In the genomic region with DNA sequence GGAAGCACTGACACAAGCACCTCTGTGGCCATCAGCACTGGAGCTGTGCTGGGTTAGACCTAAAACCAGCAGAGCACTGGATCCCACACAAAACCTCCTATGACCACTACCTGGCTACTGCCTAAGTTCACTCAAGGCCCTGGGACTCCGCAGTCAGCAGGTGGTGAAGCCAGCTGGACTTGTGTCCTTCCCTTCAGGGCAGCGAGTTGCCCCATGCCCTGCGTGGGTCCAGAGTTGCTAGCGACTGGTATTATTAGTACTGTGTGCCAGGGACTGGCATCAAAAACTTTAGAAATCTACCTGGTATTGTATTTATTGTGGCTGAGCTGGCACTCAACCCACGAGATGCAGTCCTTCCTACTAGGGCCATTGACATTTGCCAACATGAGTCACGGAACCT, we compare ENCODE assay signal across 32 cellular contexts. TPM values are rescaled to one million over a fixed set of nuclear protein-coding genes. Genes with fewer than 3 reads are reported as not detected.
"Had no signal": no experiment of that assay in that cellular context is flagged by ENCODE, and none has a peak within 500 bp of the region (broad histone marks: within the 10 kb centered on the region; RNA-seq: fewer than 3 reads in every experiment).

No MANE protein-coding gene starts in this region.

- H3K4me3 Mint-ChIP-seq: naive thymus-derived CD4-positive, alpha-beta T cell; natural killer cell; nephron; neural progenitor cell; stimulated activated memory B cell treated with anti-CD40 and anti-IgM and Interleukin-4, amounts not matched to agents 10 μg/mL and 1 μg/mL and 100 μg/mL, for 72 hours; stimulated activated naive CD8-positive, alpha-beta T cell treated with anti-CD3 and anti-CD28 coated beads, Interleukin-15, amount 100 ng/mL, for 72 hours; type B pancreatic cell had no signal

- H3K36me3 Mint-ChIP-seq: naive thymus-derived CD4-positive, alpha-beta T cell; natural killer cell; neural progenitor cell; stimulated activated memory B cell treated with anti-CD40 and anti-IgM and Interleukin-4, amounts not matched to agents 10 μg/mL and 1 μg/mL and 100 μg/mL, for 72 hours; type B pancreatic cell had no signal

- DNase-seq: naive thymus-derived CD4-positive, alpha-beta T cell; natural killer cell; occipital lobe; ovary; posterior cingulate gyrus; psoas muscle; right cardiac atrium; spleen; stimulated activated CD4-positive, alpha-beta T cell treated with anti-CD3 and anti-CD28 coated beads, Interleukin-12 subunit alpha, Interleukin-12 subunit beta, amount 100 ng/mL, for 4 hours; stimulated activated CD4-positive, alpha-beta T cell treated with anti-CD3 and anti-CD28 coated beads, Interleukin-1b, Interleukin-23, amount 100 ng/mL, for 48 hours; stimulated activated CD4-positive, alpha-beta T cell treated with anti-CD3 and anti-CD28 coated beads, Interleukin-4, amount 100 ng/mL, for 1 hour; stimulated activated CD4-positive, alpha-beta T cell treated with anti-CD3 and anti-CD28 coated beads, Interleukin-4, amount 100 ng/mL, for 4 hours; stimulated activated CD8-positive, alpha-beta memory T cell treated with anti-CD3 and anti-CD28 coated beads, Interleukin-4, amount 100 ng/mL, for 48 hours; stimulated activated naive CD4-positive, alpha-beta T cell; stimulated activated naive CD8-positive, alpha-beta T cell treated with anti-CD3 and anti-CD28 coated beads, Interleukin-15, amount 100 ng/mL, for 72 hours; substantia nigra; testis; tibial artery; transverse colon; upper lobe of right lung; uterus had no signal

- H3K27ac Mint-ChIP-seq: naive thymus-derived CD4-positive, alpha-beta T cell; natural killer cell; nephron; neural progenitor cell; progenitor cell of endocrine pancreas; stimulated activated memory B cell treated with anti-CD40 and anti-IgM and Interleukin-4, amounts not matched to agents 10 μg/mL and 1 μg/mL and 100 μg/mL, for 72 hours; stimulated activated naive CD8-positive, alpha-beta T cell treated with anti-CD3 and anti-CD28 coated beads, Interleukin-15, amount 100 ng/mL, for 72 hours; type B pancreatic cell had no signal

- H3K9me3 Mint-ChIP-seq: natural killer cell, neural progenitor cell, type B pancreatic cell had no signal

- H3K4me1 Mint-ChIP-seq: naive thymus-derived CD4-positive, alpha-beta T cell; natural killer cell; nephron; neural progenitor cell; stimulated activated memory B cell treated with anti-CD40 and anti-IgM and Interleukin-4, amounts not matched to agents 10 μg/mL and 1 μg/mL and 100 μg/mL, for 72 hours; stimulated activated naive CD8-positive, alpha-beta T cell treated with anti-CD3 and anti-CD28 coated beads, Interleukin-15, amount 100 ng/mL, for 72 hours had no signal

- H3K27me3 Mint-ChIP-seq: progenitor cell of endocrine pancreas, type B pancreatic cell had no signal

- ATAC-seq: naive thymus-derived CD4-positive, alpha-beta T cell; natural killer cell; psoas muscle; right cardiac atrium; sciatic nerve; stimulated activated memory B cell treated with anti-CD40 and anti-IgM and Interleukin-4, amounts not matched to agents 10 μg/mL and 1 μg/mL and 100 μg/mL, for 72 hours; stimulated activated naive CD8-positive, alpha-beta T cell treated with anti-CD3 and anti-CD28 coated beads, Interleukin-15, amount 100 ng/mL, for 72 hours; upper lobe of right lung had no signal

RNA-seq across cellular contexts. Expression of gene OR10H4, which starts 6.0 kb away (rescaled TPM):
- total RNA-seq: naive thymus-derived CD4-positive, alpha-beta T cell; natural killer cell; occipital lobe; osteoblast; ovary; progenitor cell of endocrine pancreas; psoas muscle; renal cortical epithelial cell; right cardiac atrium; sciatic nerve; smooth muscle cell; spleen; suprapubic skin; transverse colon; upper lobe of right lung; urinary bladder; uterus had no signal

RNA-seq across cellular contexts. Expression of gene CYP4F11, which starts 20.5 kb away (rescaled TPM):
- total RNA-seq: naive thymus-derived CD4-positive, alpha-beta T cell; natural killer cell; osteoblast; progenitor cell of endocrine pancreas; smooth muscle cell had no signal

RNA-seq across cellular contexts. Expression of gene CYP4F2, which starts 56.9 kb away (rescaled TPM):
- total RNA-seq: occipital lobe, osteoblast, progenitor cell of endocrine pancreas, psoas muscle, right cardiac atrium, sciatic nerve, smooth muscle cell, upper lobe of right lung, urinary bladder had no signal
